In the genomic region with DNA sequence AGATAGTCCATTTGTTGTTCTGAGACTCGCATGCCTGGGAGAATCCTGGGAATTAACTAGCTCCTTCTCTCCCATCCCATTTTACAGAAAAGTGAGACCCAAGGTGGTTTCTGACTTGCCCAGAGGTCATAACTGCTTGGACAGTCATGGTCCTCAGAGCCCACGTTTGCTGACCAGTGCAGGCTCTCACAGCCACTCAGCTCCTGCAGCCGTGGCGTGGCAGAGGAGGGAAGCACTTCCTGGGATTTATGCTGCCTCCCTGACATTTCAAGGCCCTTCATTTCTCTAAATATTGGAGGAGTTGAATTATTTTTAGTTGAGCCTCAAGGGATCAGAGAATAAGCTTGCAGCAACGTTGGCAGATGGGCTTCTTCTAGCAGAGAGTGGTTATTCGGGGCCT, we compare ENCODE assay signal across 18 cellular contexts.
"Had no signal": no experiment of that assay in that cellular context is flagged by ENCODE, and none has a peak within 500 bp of the region (broad histone marks: within the 10 kb centered on the region; RNA-seq: fewer than 3 reads in every experiment).

No MANE protein-coding gene starts in this region.

- H3K9me3 ChIP-seq: pancreas, right lobe of liver had no signal

- H3K4me1 Mint-ChIP-seq: stimulated activated effector memory CD8-positive, alpha-beta T cell treated with anti-CD3 and anti-CD28 coated beads, Interleukin-12 subunit alpha, Interleukin-12 subunit beta, amount 100 ng/mL, for 72 hours had no signal

- H3K4me3 ChIP-seq: pancreas, right lobe of liver had no signal

- H3K4me3 Mint-ChIP-seq: endodermal cell; natural killer cell; neural crest cell; stimulated activated effector memory CD8-positive, alpha-beta T cell treated with anti-CD3 and anti-CD28 coated beads, Interleukin-12 subunit alpha, Interleukin-12 subunit beta, amount 100 ng/mL, for 72 hours; stimulated activated naive CD8-positive, alpha-beta T cell treated with anti-CD3 and anti-CD28 coated beads, Interleukin-15, amount 100 ng/mL, for 72 hours had no signal

- H3K27me3 ChIP-seq: foreskin keratinocyte, pancreas, right lobe of liver had no signal

- H3K4me1 ChIP-seq: foreskin keratinocyte, pancreas, right lobe of liver had no signal

- H3K27me3 Mint-ChIP-seq: progenitor cell of endocrine pancreas; stimulated activated naive CD8-positive, alpha-beta T cell treated with anti-CD3 and anti-CD28 coated beads, Interleukin-15, amount 100 ng/mL, for 72 hours had no signal

- H3K36me3 ChIP-seq: pancreas, right lobe of liver had no signal

- DNase-seq: cerebellar nuclear complex; dermis blood vessel endothelial cell; effector CD4-positive, alpha-beta T cell; endodermal cell; erythroblast; foreskin keratinocyte; mammary epithelial cell; natural killer cell; nucleus accumbens; right lobe of liver; stimulated activated CD4-positive, alpha-beta T cell treated with anti-CD3 and anti-CD28 coated beads, Interleukin-4, amount 100 ng/mL, for 1 hour; stimulated activated CD8-positive, alpha-beta memory T cell treated with anti-CD3 and anti-CD28 coated beads, Interleukin-4, amount 100 ng/mL, for 48 hours; stimulated activated naive CD8-positive, alpha-beta T cell treated with anti-CD3 and anti-CD28 coated beads, Interleukin-15, amount 100 ng/mL, for 72 hours; trophoblast cell had no signal

- H3K9me3 Mint-ChIP-seq: endodermal cell; natural killer cell; neural crest cell; stimulated activated effector memory CD8-positive, alpha-beta T cell treated with anti-CD3 and anti-CD28 coated beads, Interleukin-12 subunit alpha, Interleukin-12 subunit beta, amount 100 ng/mL, for 72 hours; stimulated activated naive CD8-positive, alpha-beta T cell treated with anti-CD3 and anti-CD28 coated beads, Interleukin-15, amount 100 ng/mL, for 72 hours had no signal

- H3K36me3 Mint-ChIP-seq: natural killer cell; stimulated activated effector memory CD8-positive, alpha-beta T cell treated with anti-CD3 and anti-CD28 coated beads, Interleukin-12 subunit alpha, Interleukin-12 subunit beta, amount 100 ng/mL, for 72 hours had no signal

- H3K27ac ChIP-seq: foreskin keratinocyte, pancreas, right lobe of liver had no signal

- ATAC-seq: foreskin keratinocyte; natural killer cell; pancreas; right lobe of liver; stimulated activated effector memory CD8-positive, alpha-beta T cell treated with anti-CD3 and anti-CD28 coated beads, Interleukin-12 subunit alpha, Interleukin-12 subunit beta, amount 100 ng/mL, for 72 hours had no signal

- H3K27ac Mint-ChIP-seq: endodermal cell; natural killer cell; progenitor cell of endocrine pancreas; stimulated activated effector memory CD8-positive, alpha-beta T cell treated with anti-CD3 and anti-CD28 coated beads, Interleukin-12 subunit alpha, Interleukin-12 subunit beta, amount 100 ng/mL, for 72 hours; stimulated activated naive CD8-positive, alpha-beta T cell treated with anti-CD3 and anti-CD28 coated beads, Interleukin-15, amount 100 ng/mL, for 72 hours had no signal
